ENCODE assay signal across 1 cellular context in the genomic region with DNA sequence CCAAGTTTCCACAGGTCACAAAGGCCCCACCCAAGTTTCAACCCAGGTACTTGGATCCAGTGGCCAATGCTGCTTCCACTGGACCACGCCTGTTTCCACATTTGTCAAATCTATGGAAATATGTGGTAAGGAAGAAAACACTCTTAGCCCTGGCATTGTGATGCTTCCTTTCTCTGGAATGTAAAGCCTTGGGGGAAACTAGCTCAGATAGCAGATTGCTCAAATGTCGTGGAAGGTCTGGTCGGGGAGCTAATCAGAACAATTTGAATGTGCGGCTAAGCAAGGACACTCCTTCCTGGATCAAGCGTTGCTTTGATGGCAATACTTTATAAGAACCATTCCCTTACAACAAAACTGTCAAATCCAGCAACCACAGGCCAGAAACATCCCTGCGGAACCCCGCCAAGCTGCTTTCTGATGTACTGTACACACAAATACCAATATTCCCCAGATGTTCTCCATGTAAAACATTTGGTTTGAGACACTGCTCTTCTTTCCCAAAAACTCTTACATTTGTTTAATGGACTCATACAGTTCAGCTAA.
TF ChIP-seq lines count a peak whose summit lies in the region.

No MANE protein-coding gene starts in this region.

TF ChIP-seq in GM23338, 12 proteins besides CTCF, POLR2A, EP300 and RAD21 (continued from another document):
- TF ChIP-seq ZNF462 (CRISPR knock-in tag; IDR thresholded peaks at IDR 0.05) = no peak
- no peak for TF ChIP-seq ZNF114 (CRISPR knock-in tag; IDR thresholded peaks at IDR 0.05)
